ENCODE assay signal across 36 cellular contexts in the genomic region with DNA sequence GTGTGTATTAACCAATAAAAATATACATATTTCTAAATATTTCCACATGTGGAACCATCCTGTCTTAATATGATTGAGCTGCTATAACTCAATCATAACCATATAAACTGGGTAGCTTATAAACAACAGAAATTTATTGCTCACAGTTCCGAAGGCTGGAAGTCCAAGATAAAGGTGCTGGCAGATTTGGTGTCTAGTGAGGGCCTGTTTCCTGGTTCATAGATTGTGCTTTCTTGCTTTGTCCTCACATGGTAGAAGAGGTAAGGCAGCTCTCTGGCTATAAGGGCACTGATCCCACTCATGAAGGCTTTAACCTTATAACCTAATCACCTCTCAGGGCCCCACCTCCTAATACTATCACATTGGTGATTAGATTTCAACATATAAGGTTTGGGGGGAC.
"Had no signal": no experiment of that assay in that cellular context is flagged by ENCODE, and none has a peak within 500 bp of the region (broad histone marks: within the 10 kb centered on the region; RNA-seq: fewer than 3 reads in every experiment).

No MANE protein-coding gene starts in this region.

- H3K27me3 Mint-ChIP-seq: activated CD4-positive, alpha-beta memory T cell treated with anti-CD3 and anti-CD28 coated beads, Interleukin-2, amount 10 ng/mL, durations not matched to agents 7 days and 5 days; activated CD4-positive, alpha-beta T cell treated with anti-CD3 and anti-CD28 coated beads, Interleukin-2, amount 10 ng/mL, durations not matched to agents 7 days and 5 days; activated naive CD8-positive, alpha-beta T cell; activated T-cell treated with anti-CD3 and anti-CD28 coated beads, Interleukin-2, amount 50 U/mL, for 24 hours; central memory CD8-positive, alpha-beta T cell; dendritic cell treated with granulocyte-macrophage colony-stimulating factor and Interleukin-4, amounts not matched to agents 40 ng/mL and 50 ng/mL, for 4 days; T-cell had no signal

- H3K4me1 ChIP-seq: esophagus muscularis mucosa, foreskin keratinocyte, gastrocnemius medialis, heart left ventricle had no signal

- ATAC-seq: activated T-cell treated with anti-CD3 and anti-CD28 coated beads, Interleukin-2, amount 50 U/mL, for 72 hours; foreskin keratinocyte; gastrocnemius medialis; heart left ventricle; T-cell; WTC11 had no signal

- H3K4me3 Mint-ChIP-seq: activated CD4-positive, alpha-beta memory T cell treated with anti-CD3 and anti-CD28 coated beads, Interleukin-2, amount 10 ng/mL, durations not matched to agents 7 days and 5 days; activated CD4-positive, alpha-beta T cell treated with anti-CD3 and anti-CD28 coated beads, Interleukin-2, amount 10 ng/mL, durations not matched to agents 7 days and 5 days; activated naive CD8-positive, alpha-beta T cell; activated T-cell treated with anti-CD3 and anti-CD28 coated beads, Interleukin-2, amount 50 U/mL, for 24 hours; activated T-cell treated with anti-CD3 and anti-CD28 coated beads, Interleukin-2, amount 50 U/mL, for 72 hours; central memory CD8-positive, alpha-beta T cell; dendritic cell treated with granulocyte-macrophage colony-stimulating factor and Interleukin-4, amounts not matched to agents 40 ng/mL and 50 ng/mL, for 4 days; endodermal cell; T-cell; T-helper 1 cell treated with Interleukin-12 subunit alpha and Interleukin-12 subunit beta and Interleukin-4 antibody, amounts not matched to agents 30 μg/mL and 1 μg/mL, for 36 hours; T-helper 2 cell treated with Interferon-gamma antibody and Interleukin-4, amounts not matched to agents 5 μg/mL and 100 μg/mL, for 36 hours; WTC11 had no signal

- H3K9me3 ChIP-seq: esophagus muscularis mucosa, gastrocnemius medialis, heart left ventricle had no signal

- DNase-seq: activated CD4-positive, alpha-beta memory T cell treated with anti-CD3 and anti-CD28 coated beads, Interleukin-2, amount 10 ng/mL, durations not matched to agents 7 days and 5 days; activated CD4-positive, alpha-beta T cell treated with anti-CD3 and anti-CD28 coated beads for 1 hour; activated CD4-positive, alpha-beta T cell treated with anti-CD3 and anti-CD28 coated beads for 4 hours; activated CD4-positive, alpha-beta T cell treated with anti-CD3 and anti-CD28 coated beads, Interleukin-2, amount 10 ng/mL, durations not matched to agents 7 days and 5 days; activated CD4-positive, alpha-beta T cell treated with anti-CD3 and anti-CD28 coated beads, Interleukin-2, amount 50 U/mL, for 4 hours; activated CD8-positive, alpha-beta memory T cell treated with anti-CD3 and anti-CD28 coated beads, Interleukin-2, amount 50 U/mL, for 48 hours; activated gamma-delta T cell; activated naive CD4-positive, alpha-beta T cell; activated naive CD4-positive, alpha-beta T cell treated with anti-CD3 and anti-CD28 coated beads, Interleukin-2, amount 50 U/mL, for 16 hours; activated T-cell treated with anti-CD3 and anti-CD28 coated beads for 4 hours; activated T-cell treated with anti-CD3 and anti-CD28 coated beads, Interleukin-2, amount 50 U/mL, for 24 hours; activated T-cell treated with anti-CD3 and anti-CD28 coated beads, Interleukin-2, amount 50 U/mL, for 72 hours; amniotic stem cell; anterior cingulate cortex; brain microvascular endothelial cell; dorsolateral prefrontal cortex; effector memory CD4-positive, alpha-beta T cell; endodermal cell; erythroblast; foreskin keratinocyte; gastrocnemius medialis; glutamatergic neuron; heart left ventricle; T-cell; T1000 had no signal

- H3K27me3 ChIP-seq: brain microvascular endothelial cell, dorsolateral prefrontal cortex, esophagus muscularis mucosa, foreskin keratinocyte, gastrocnemius medialis, heart left ventricle had no signal

- H3K4me3 ChIP-seq: coronary artery, dorsolateral prefrontal cortex, esophagus muscularis mucosa, gastrocnemius medialis, heart left ventricle had no signal

- H3K36me3 ChIP-seq: brain microvascular endothelial cell, esophagus muscularis mucosa, gastrocnemius medialis, heart left ventricle had no signal

- H3K27ac Mint-ChIP-seq: activated CD4-positive, alpha-beta memory T cell treated with anti-CD3 and anti-CD28 coated beads, Interleukin-2, amount 10 ng/mL, durations not matched to agents 7 days and 5 days; activated CD4-positive, alpha-beta T cell treated with anti-CD3 and anti-CD28 coated beads, Interleukin-2, amount 10 ng/mL, durations not matched to agents 7 days and 5 days; activated naive CD8-positive, alpha-beta T cell; activated T-cell treated with anti-CD3 and anti-CD28 coated beads, Interleukin-2, amount 50 U/mL, for 24 hours; activated T-cell treated with anti-CD3 and anti-CD28 coated beads, Interleukin-2, amount 50 U/mL, for 72 hours; dendritic cell treated with granulocyte-macrophage colony-stimulating factor and Interleukin-4, amounts not matched to agents 40 ng/mL and 50 ng/mL, for 4 days; endodermal cell; T-cell; T-helper 1 cell treated with Interleukin-12 subunit alpha and Interleukin-12 subunit beta and Interleukin-4 antibody, amounts not matched to agents 30 μg/mL and 1 μg/mL, for 36 hours; T-helper 2 cell treated with Interferon-gamma antibody and Interleukin-4, amounts not matched to agents 5 μg/mL and 100 μg/mL, for 36 hours; WTC11 had no signal

- H3K36me3 Mint-ChIP-seq: activated naive CD8-positive, alpha-beta T cell; T-cell; WTC11 had no signal

- H3K4me1 Mint-ChIP-seq: central memory CD8-positive, alpha-beta T cell had no signal

- FAIRE-seq: astrocyte, bronchial epithelial cell had no signal

- H3K27ac ChIP-seq: brain microvascular endothelial cell, coronary artery, dorsolateral prefrontal cortex, esophagus muscularis mucosa, foreskin keratinocyte, gastrocnemius medialis, heart left ventricle, VCaP had no signal
